ENCODE assay signal across 25 cellular contexts in genomic region chr1:180722586-180722985, GRCh38.
"Had no signal": no experiment of that assay in that cellular context is flagged by ENCODE, and none has a peak within 500 bp of the region (broad histone marks: within the 10 kb centered on the region; RNA-seq: fewer than 3 reads in every experiment).

No MANE protein-coding gene starts in this region.

- DNase-seq: dermis blood vessel endothelial cell; effector memory CD4-positive, alpha-beta T cell; erythroblast; esophagus squamous epithelium; foreskin melanocyte; glutamatergic neuron; heart right ventricle; hippocampal formation; left cardiac atrium; lower lobe of right lung; naive thymus-derived CD4-positive, alpha-beta T cell; occipital lobe; pancreas; sigmoid colon; small intestine; stimulated activated CD4-positive, alpha-beta T cell treated with anti-CD3 and anti-CD28 coated beads, Interleukin-15, amount 100 ng/mL, for 24 hours; stimulated activated CD4-positive, alpha-beta T cell treated with anti-CD3 and anti-CD28 coated beads, Interleukin-2, amount 100 ng/mL, for 48 hours; stimulated activated naive B cell treated with anti-CD40 and anti-IgM and Interleukin-4, amounts not matched to agents 10 μg/mL and 1 μg/mL and 100 μg/mL, for 72 hours; upper lobe of left lung had no signal

- H3K27me3 ChIP-seq: esophagus squamous epithelium, heart right ventricle, left lung, pancreas, sigmoid colon, tibial nerve, upper lobe of left lung had no signal

- H3K9me3 Mint-ChIP-seq: central memory CD8-positive, alpha-beta T cell had no signal

- H3K4me1 Mint-ChIP-seq: stimulated activated naive B cell treated with anti-CD40 and anti-IgM and Interleukin-4, amounts not matched to agents 10 μg/mL and 1 μg/mL and 100 μg/mL, for 72 hours had no signal

- H3K27ac Mint-ChIP-seq: naive thymus-derived CD4-positive, alpha-beta T cell; stimulated activated naive B cell treated with anti-CD40 and anti-IgM and Interleukin-4, amounts not matched to agents 10 μg/mL and 1 μg/mL and 100 μg/mL, for 72 hours; stimulated activated naive CD8-positive, alpha-beta T cell treated with anti-CD3 and anti-CD28 coated beads, Interleukin-15, Interleukin-2, amounts not matched to agents 100 ng/mL and 50 ng/mL, for 24 hours had no signal

- H3K4me3 Mint-ChIP-seq: central memory CD8-positive, alpha-beta T cell; naive thymus-derived CD4-positive, alpha-beta T cell; stimulated activated naive B cell treated with anti-CD40 and anti-IgM and Interleukin-4, amounts not matched to agents 10 μg/mL and 1 μg/mL and 100 μg/mL, for 72 hours; stimulated activated naive CD8-positive, alpha-beta T cell treated with anti-CD3 and anti-CD28 coated beads, Interleukin-15, Interleukin-2, amounts not matched to agents 100 ng/mL and 50 ng/mL, for 24 hours had no signal

- H3K4me1 ChIP-seq: esophagus squamous epithelium, left lung, lower lobe of right lung, pancreas, tibial nerve, upper lobe of left lung had no signal

- H3K9me3 ChIP-seq: esophagus squamous epithelium, lower lobe of right lung, pancreas, sigmoid colon, thoracic aorta, tibial nerve, upper lobe of left lung had no signal

- H3K36me3 ChIP-seq: heart right ventricle, left lung, lower lobe of right lung, pancreas, sigmoid colon, thoracic aorta, upper lobe of left lung had no signal

- H3K4me3 ChIP-seq: coronary artery, esophagus squamous epithelium, heart right ventricle, left lung, lower lobe of right lung, pancreas, sigmoid colon, thoracic aorta, tibial nerve, upper lobe of left lung had no signal

- H3K27ac ChIP-seq: coronary artery, esophagus squamous epithelium, left lung, lower lobe of right lung, pancreas, sigmoid colon, thoracic aorta, tibial nerve, upper lobe of left lung had no signal

- H3K27me3 Mint-ChIP-seq: central memory CD8-positive, alpha-beta T cell; naive thymus-derived CD4-positive, alpha-beta T cell; stimulated activated naive B cell treated with anti-CD40 and anti-IgM and Interleukin-4, amounts not matched to agents 10 μg/mL and 1 μg/mL and 100 μg/mL, for 72 hours; stimulated activated naive CD8-positive, alpha-beta T cell treated with anti-CD3 and anti-CD28 coated beads, Interleukin-15, Interleukin-2, amounts not matched to agents 100 ng/mL and 50 ng/mL, for 24 hours had no signal

- ATAC-seq: left cardiac atrium; left lung; lower lobe of right lung; naive thymus-derived CD4-positive, alpha-beta T cell; pancreas; stimulated activated naive B cell treated with anti-CD40 and anti-IgM and Interleukin-4, amounts not matched to agents 10 μg/mL and 1 μg/mL and 100 μg/mL, for 72 hours had no signal
